In genomic region chr1:185158806-185159205, GRCh38 we compare ENCODE assay signal across 1 cellular context.
TF ChIP-seq lines count a peak whose summit lies in the region.

No MANE protein-coding gene starts in this region.

TF ChIP-seq in WTC11, 78 proteins besides CTCF, POLR2A, EP300 and RAD21 (continued from another document):
- no peak for TF ChIP-seq ZNF416 (CRISPR knock-in tag; IDR thresholded peaks at IDR 0.05)
- no peak for TF ChIP-seq ZNF671 (CRISPR knock-in tag; IDR thresholded peaks at IDR 0.05)
TF ChIP-seq in WTC11: peak in this region for 0.
